9 cellular contexts compared by ENCODE assay signal in genomic region chr4:184420881-184421416, GRCh38. TPM values are rescaled to one million over a fixed set of nuclear protein-coding genes. Genes with fewer than 3 reads are reported as not detected.
A peak's percentile ranks its signal among the peaks of the same experiment; 100 is the strongest.
DNase-seq lines count a peak whose midpoint lies in the region; ATAC-seq, FAIRE-seq and TF ChIP-seq lines count a peak whose summit lies in the region.
"Had no signal": no experiment of that assay in that cellular context is flagged by ENCODE, and none has a peak within 500 bp of the region (broad histone marks: within the 10 kb centered on the region; RNA-seq: fewer than 3 reads in every experiment).

No MANE protein-coding gene starts in this region.

- H3K27me3 Mint-ChIP-seq in endothelial cell (ENCODE audit: unreplicated experiment) = no peaks in the 10 kb centered on the region

- no peak for TF ChIP-seq CTCF in endothelial cell (IDR thresholded peaks at IDR 0.05; ENCODE audit: unreplicated experiment)

- no peaks in the 10 kb centered on the region for H3K9me3 Mint-ChIP-seq in endothelial cell (ENCODE audit: unreplicated experiment)

- peak; percentile 65 for ATAC-seq in GM18502 (IDR thresholded peaks at IDR 0.05; ENCODE audit: poor library complexity, unreplicated experiment)
- ATAC-seq in GM21423 (IDR thresholded peaks at IDR 0.05; ENCODE audit: unreplicated experiment) = peak; percentile 46
- ATAC-seq in HG03460 (IDR thresholded peaks at IDR 0.05; ENCODE audit: unreplicated experiment) = peak; percentile 44

- DNase-seq in endothelial cell (ENCODE audit: low spot score) = no peak
- DNase-seq in kidney tubule cell (ENCODE audit: low spot score) = no peak
- no peak for DNase-seq in H54 (ENCODE audit: insufficient read length, low spot score)
- DNase-seq in GDM1 (lab: John Stamatoyannopoulos, UW) = no peak
- no peak for DNase-seq in HTR-8/SVneo (ENCODE audit: insufficient read length, low spot score)
- DNase-seq: brain microvascular endothelial cell had no signal

- no peak overlapping the region for H3K27ac Mint-ChIP-seq in endothelial cell (ENCODE audit: unreplicated experiment)

- no peaks in the 10 kb centered on the region for H3K4me1 Mint-ChIP-seq in endothelial cell (ENCODE audit: unreplicated experiment)

- no peak for TF ChIP-seq POLR2A in H54 (IDR thresholded peaks at IDR 0.05; ENCODE audit: low read depth, low read length)

- FAIRE-seq in H54 (lab: Jason Lieb, UNC) (no peak), HTR-8/SVneo (lab: Jason Lieb, UNC) (no peak)

- peaks cover 52% of the 10 kb centered on the region for H3K36me3 Mint-ChIP-seq in endothelial cell (ENCODE audit: low read depth, unreplicated experiment)

- peak overlapping the region; percentile 24 for H3K4me3 Mint-ChIP-seq in endothelial cell (ENCODE audit: unreplicated experiment)

RNA-seq across cellular contexts. Expression of gene IRF2, which starts 53.4 kb away (rescaled TPM):
- total RNA-seq in endothelial cell (ENCODE audit: unreplicated experiment) = 27.6 TPM
